In genomic region chr6:30489081-30490030, GRCh38 we compare ENCODE assay signal across 8 cellular contexts. TPM values are rescaled to one million over a fixed set of nuclear protein-coding genes. Genes with fewer than 3 reads are reported as not detected.
DNase-seq lines count a peak whose midpoint lies in the region; FAIRE-seq and TF ChIP-seq lines count a peak whose summit lies in the region.

HLA-E (plus strand) TSS chr6:30489509; CDS start chr6:30489532, 23 bp downstream.

- H3K27ac Mint-ChIP-seq in activated naive CD4-positive, alpha-beta T cell treated with anti-CD3 and anti-CD28 coated beads, Interleukin-2, amount 10 ng/mL, durations not matched to agents 7 days and 5 days: peak within 1 kb of the TSS; percentile 100

- peaks cover 49% of the 10 kb centered on the region for H3K4me1 Mint-ChIP-seq in activated naive CD4-positive, alpha-beta T cell treated with anti-CD3 and anti-CD28 coated beads, Interleukin-2, amount 10 ng/mL, durations not matched to agents 7 days and 5 days

- peak within 1 kb of the TSS; percentile 99 for H3K4me3 Mint-ChIP-seq in activated naive CD4-positive, alpha-beta T cell treated with anti-CD3 and anti-CD28 coated beads, Interleukin-2, amount 10 ng/mL, durations not matched to agents 7 days and 5 days

- peaks cover 5% of the 10 kb centered on the region for H3K9me3 Mint-ChIP-seq in activated naive CD4-positive, alpha-beta T cell treated with anti-CD3 and anti-CD28 coated beads, Interleukin-2, amount 10 ng/mL, durations not matched to agents 7 days and 5 days

- CTCF ChIA-PET in activated naive CD4-positive, alpha-beta T cell treated with anti-CD3 and anti-CD28 coated beads, Interleukin-2, amount 10 ng/mL, durations not matched to agents 7 days and 5 days (lab: Charles Lee): interaction anchor here (0.7 to 5.6 kb wide), 3 partner anchors 7 to 55 kb away, joined by 3 to 76 read pairs (median 35); no protein-coding TSS in a partner anchor

- peaks cover 54% of the 10 kb centered on the region for H3K36me3 Mint-ChIP-seq in activated naive CD4-positive, alpha-beta T cell treated with anti-CD3 and anti-CD28 coated beads, Interleukin-2, amount 10 ng/mL, durations not matched to agents 7 days and 5 days

- H3K27me3 Mint-ChIP-seq in activated naive CD4-positive, alpha-beta T cell treated with anti-CD3 and anti-CD28 coated beads, Interleukin-2, amount 10 ng/mL, durations not matched to agents 7 days and 5 days: peaks cover 19% of the 10 kb centered on the region

- TF ChIP-seq POLR2A in H54 (IDR thresholded peaks at IDR 0.05; ENCODE audit: low read depth, low read length): peak; percentile 78

- FAIRE-seq in H54 (lab: Jason Lieb, UNC): peak; percentile 87

- DNase-seq in ELR (ENCODE audit: low read depth): peak; percentile 100
- DNase-seq in H54 (ENCODE audit: insufficient read length, low spot score): peak; percentile 84
- peak; percentile 100 for DNase-seq in M059J (ENCODE audit: low read depth)
- peak; percentile 90 for DNase-seq in SK-N-DZ (ENCODE audit: low spot score)
- DNase-seq in activated naive CD4-positive, alpha-beta T cell treated with anti-CD3 and anti-CD28 coated beads, Interleukin-2, amount 10 ng/mL, durations not matched to agents 7 days and 5 days: peak; percentile 94
- DNase-seq in germinal center (ENCODE audit: low spot score): peak; percentile 91
- peak; percentile 99 for DNase-seq in non-pigmented ciliary epithelial cell (ENCODE audit: low read depth)
- peak; percentile 97 for DNase-seq in superior temporal gyrus (ENCODE audit: extremely low spot score)

RNA-seq across cellular contexts. Expression of gene HLA-E, which starts in this region (rescaled TPM):
- 643 and 778 TPM in 2 replicates for total RNA-seq in M059J (2014; rRNA removed; shearing (Covaris generic))
- 1.7 and 2.3 TPM in 2 replicates for polyA plus RNA-seq in SK-N-DZ (2014; cell fraction: cytosol; rRNA removed)
- polyA plus RNA-seq in SK-N-DZ (2014; cell fraction: nucleus; rRNA removed): 1.1 and 3.2 TPM in 2 replicates

Comparison
In these comparisons a context has a peak if more than half of its experiments do, and no peak if none do; other contexts are left out.
1. Peak in every context shown above with its lines: DNase-seq.